In genomic region chrX:3664921-3665320, GRCh38 we compare ENCODE assay signal across 29 cellular contexts.
"Had no signal": no experiment of that assay in that cellular context is flagged by ENCODE, and none has a peak within 500 bp of the region (broad histone marks: within the 10 kb centered on the region; RNA-seq: fewer than 3 reads in every experiment).

No MANE protein-coding gene starts in this region.

- H3K4me3 ChIP-seq: lower lobe of right lung, pancreas, prostate gland, skin epidermis, suprapubic skin, thoracic aorta, tibial artery, upper lobe of right lung had no signal

- H3K4me1 Mint-ChIP-seq: neural crest cell had no signal

- H3K27ac ChIP-seq: lower lobe of right lung, pancreas, prostate gland, suprapubic skin, thoracic aorta, tibial artery, upper lobe of right lung had no signal

- ATAC-seq: left cardiac atrium; left lobe of liver; lower lobe of right lung; naive thymus-derived CD8-positive, alpha-beta T cell; pancreas; sciatic nerve; upper lobe of right lung had no signal

- H3K4me3 Mint-ChIP-seq: naive thymus-derived CD8-positive, alpha-beta T cell; nephron; neural crest cell; stimulated activated naive CD8-positive, alpha-beta T cell treated with anti-CD3 and anti-CD28 coated beads, Interleukin-15, Interleukin-2, amounts not matched to agents 100 ng/mL and 50 ng/mL, for 24 hours had no signal

- H3K36me3 ChIP-seq: pancreas, prostate gland, suprapubic skin, upper lobe of right lung had no signal

- H3K9me3 ChIP-seq: lower lobe of right lung, pancreas, prostate gland, suprapubic skin, thoracic aorta, tibial artery, upper lobe of right lung had no signal

- H3K27me3 ChIP-seq: pancreas, suprapubic skin, tibial artery, upper lobe of right lung had no signal

- DNase-seq: hippocampal formation; kidney glomerular epithelial cell; left cardiac atrium; lower lobe of right lung; mammary epithelial cell; mesenchymal stem cell; naive thymus-derived CD8-positive, alpha-beta T cell; nucleus accumbens; pancreas; posterior cingulate gyrus; retina; right cardiac atrium; stimulated activated CD4-positive, alpha-beta T cell treated with anti-CD3 and anti-CD28 coated beads, Interleukin-12 subunit alpha, Interleukin-12 subunit beta, amount 100 ng/mL, for 4 hours; stimulated activated CD4-positive, alpha-beta T cell treated with anti-CD3 and anti-CD28 coated beads, Interleukin-15, amount 100 ng/mL, for 24 hours; stimulated activated CD4-positive, alpha-beta T cell treated with anti-CD3 and anti-CD28 coated beads, Interleukin-2, amount 100 ng/mL, for 24 hours; stimulated activated CD4-positive, alpha-beta T cell treated with anti-CD3 and anti-CD28 coated beads, Interleukin-4, amount 100 ng/mL, for 1 hour; stimulated activated naive CD4-positive, alpha-beta T cell; tibial artery; trophoblast cell; upper lobe of right lung had no signal

- H3K27ac Mint-ChIP-seq: nephron; stimulated activated naive CD8-positive, alpha-beta T cell treated with anti-CD3 and anti-CD28 coated beads, Interleukin-15, Interleukin-2, amounts not matched to agents 100 ng/mL and 50 ng/mL, for 24 hours had no signal

- H3K27me3 Mint-ChIP-seq: naive thymus-derived CD8-positive, alpha-beta T cell; stimulated activated naive CD8-positive, alpha-beta T cell treated with anti-CD3 and anti-CD28 coated beads, Interleukin-15, Interleukin-2, amounts not matched to agents 100 ng/mL and 50 ng/mL, for 24 hours had no signal

- H3K4me1 ChIP-seq: lower lobe of right lung, pancreas, prostate gland, suprapubic skin, tibial artery, upper lobe of right lung had no signal

- H3K9me3 Mint-ChIP-seq: naive thymus-derived CD8-positive, alpha-beta T cell; nephron; neural crest cell; stimulated activated naive CD8-positive, alpha-beta T cell treated with anti-CD3 and anti-CD28 coated beads, Interleukin-15, Interleukin-2, amounts not matched to agents 100 ng/mL and 50 ng/mL, for 24 hours had no signal
